ENCODE assay signal across 11 cellular contexts in the genomic region with DNA sequence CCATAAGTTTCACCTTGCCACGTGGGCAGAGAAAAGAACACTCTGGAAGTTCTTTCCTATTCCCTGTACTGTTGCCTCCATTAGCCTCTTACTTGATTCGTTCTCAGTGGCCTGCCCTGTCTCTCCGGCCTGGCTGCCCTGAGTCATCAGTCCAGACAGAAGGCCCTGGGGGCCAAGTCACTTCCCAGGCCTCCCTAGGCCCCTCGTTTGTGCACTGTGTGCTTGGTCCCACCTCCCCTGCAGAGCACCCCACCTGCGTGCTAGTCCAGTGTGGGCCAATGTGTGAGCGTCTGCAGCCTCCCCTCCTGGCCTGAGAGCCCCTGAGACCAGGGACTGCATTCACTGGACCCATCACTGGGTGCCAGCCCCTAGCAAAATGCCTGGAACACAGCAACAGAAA.
A peak's percentile ranks its signal among the peaks of the same experiment; 100 is the strongest.
DNase-seq lines count a peak whose midpoint lies in the region; ATAC-seq and TF ChIP-seq lines count a peak whose summit lies in the region.
"Had no signal": no experiment of that assay in that cellular context is flagged by ENCODE, and none has a peak within 500 bp of the region (broad histone marks: within the 10 kb centered on the region; RNA-seq: fewer than 3 reads in every experiment).

No MANE protein-coding gene starts in this region.

- H3K4me2 ChIP-seq in neural progenitor cell, result no peak overlapping the region

- H3K36me3 ChIP-seq in adipocyte (ENCODE audit: control insufficient read depth, insufficient read depth, low read length, severe bottlenecking) (no peaks in the 10 kb centered on the region), sigmoid colon (no peaks in the 10 kb centered on the region), neural progenitor cell (no peaks in the 10 kb centered on the region)

- H3K27ac Mint-ChIP-seq in neural progenitor cell, result no peak overlapping the region
- H3K27ac Mint-ChIP-seq: activated naive CD8-positive, alpha-beta T cell treated with anti-CD3 and anti-CD28 coated beads for 36 hours had no signal

- no peaks in the 10 kb centered on the region for H3K79me2 ChIP-seq in neural progenitor cell (ENCODE audit: low read depth)

- H3K27me3 ChIP-seq in adipocyte (replicated peaks; ENCODE audit: control insufficient read depth, insufficient read depth, low read length) (no peaks in the 10 kb centered on the region), sigmoid colon (no peaks in the 10 kb centered on the region), neural progenitor cell (no peaks in the 10 kb centered on the region)

- H4K20me1 ChIP-seq in neural progenitor cell (ENCODE audit: low read depth), result no peaks in the 10 kb centered on the region

- no peaks in the 10 kb centered on the region for H3K27me3 Mint-ChIP-seq in neural progenitor cell (ENCODE audit: insufficient read depth, low read depth)

- peak overlapping the region; percentile 78 for H3K4me3 ChIP-seq in adipocyte (ENCODE audit: low read length)
- no peak overlapping the region for H3K4me3 ChIP-seq in sigmoid colon
- no peak overlapping the region for H3K4me3 ChIP-seq in neural progenitor cell

- DNase-seq in adipocyte (ENCODE audit: low read depth) (no peak), left lobe of liver (ENCODE audit: low spot score) (no peak), sigmoid colon (no peak), GM19238 (ENCODE audit: insufficient read length, low spot score) (no peak), neural progenitor cell (ENCODE audit: low spot score) (no peak), globus pallidus (ENCODE audit: low spot score) (no peak)
- DNase-seq: activated naive CD8-positive, alpha-beta T cell treated with anti-CD3 and anti-CD28 coated beads for 36 hours; NCI-H2107 had no signal

- TF ChIP-seq POLR2A in sigmoid colon (IDR thresholded peaks at IDR 0.05), result no peak

- H3K36me3 Mint-ChIP-seq in neural progenitor cell, result no peaks in the 10 kb centered on the region

- no peak for TF ChIP-seq EP300 in sigmoid colon (IDR thresholded peaks at IDR 0.05)

- H3K4me1 Mint-ChIP-seq in neural progenitor cell, result peaks cover 21% of the 10 kb centered on the region

- no peak overlapping the region for H3K4me3 Mint-ChIP-seq in neural progenitor cell

- peak; percentile 18 for ATAC-seq in left lobe of liver
- ATAC-seq in GM21367 (IDR thresholded peaks at IDR 0.05; ENCODE audit: unreplicated experiment), result no peak

- H3K27ac ChIP-seq in C4-2B (peak overlapping the region; percentile 81), sigmoid colon (peak overlapping the region in 3 of 4 donors; percentile 70 to 73 (median 71)), neural progenitor cell (no peak overlapping the region)
- H3K27ac ChIP-seq: SK-N-MC had no signal

- H2AFZ ChIP-seq in neural progenitor cell (replicated peaks), result no peak overlapping the region

- H3K9me3 Mint-ChIP-seq in neural progenitor cell, result no peaks in the 10 kb centered on the region
- H3K9me3 Mint-ChIP-seq: activated naive CD8-positive, alpha-beta T cell treated with anti-CD3 and anti-CD28 coated beads for 36 hours had no signal

- WGBS in sigmoid colon, 2 donors, result 84 to 88% methylated on average over 6 of the region's 6 CpGs

- H3K9me3 ChIP-seq in adipocyte (ENCODE audit: control insufficient read depth, low read length) (no peaks in the 10 kb centered on the region), sigmoid colon (no peaks in the 10 kb centered on the region), neural progenitor cell (ENCODE audit: low read depth) (no peaks in the 10 kb centered on the region)

- TF ChIP-seq CTCF in C4-2B (conservative IDR thresholded peaks at IDR 0.05) (no peak), sigmoid colon (IDR thresholded peaks at IDR 0.05) (no peak), neural progenitor cell (IDR thresholded peaks at IDR 0.05) (no peak)

- H3K4me1 ChIP-seq in adipocyte (ENCODE audit: control insufficient read depth, insufficient read depth, low read length), result peaks cover 40% of the 10 kb centered on the region
- peaks cover 0 to 39% (median 26%) of the 10 kb centered on the region in 4 donors for H3K4me1 ChIP-seq in sigmoid colon
- peaks cover 22% of the 10 kb centered on the region for H3K4me1 ChIP-seq in neural progenitor cell

- intact Hi-C loops in sigmoid colon (cut with DNase I), result loop anchor here (10.0 kb wide), 3 partner anchors 162 to 318 kb away; no protein-coding TSS in a partner anchor

- H3K9ac ChIP-seq in adipocyte (ENCODE audit: low read length) (peak overlapping the region; percentile 88), neural progenitor cell (no peak overlapping the region)

- no peaks in the 10 kb centered on the region for H3F3A ChIP-seq in neural progenitor cell (ENCODE audit: low read depth)
